Comparison of ENCODE assay signal across 7 cellular contexts in the genomic region with DNA sequence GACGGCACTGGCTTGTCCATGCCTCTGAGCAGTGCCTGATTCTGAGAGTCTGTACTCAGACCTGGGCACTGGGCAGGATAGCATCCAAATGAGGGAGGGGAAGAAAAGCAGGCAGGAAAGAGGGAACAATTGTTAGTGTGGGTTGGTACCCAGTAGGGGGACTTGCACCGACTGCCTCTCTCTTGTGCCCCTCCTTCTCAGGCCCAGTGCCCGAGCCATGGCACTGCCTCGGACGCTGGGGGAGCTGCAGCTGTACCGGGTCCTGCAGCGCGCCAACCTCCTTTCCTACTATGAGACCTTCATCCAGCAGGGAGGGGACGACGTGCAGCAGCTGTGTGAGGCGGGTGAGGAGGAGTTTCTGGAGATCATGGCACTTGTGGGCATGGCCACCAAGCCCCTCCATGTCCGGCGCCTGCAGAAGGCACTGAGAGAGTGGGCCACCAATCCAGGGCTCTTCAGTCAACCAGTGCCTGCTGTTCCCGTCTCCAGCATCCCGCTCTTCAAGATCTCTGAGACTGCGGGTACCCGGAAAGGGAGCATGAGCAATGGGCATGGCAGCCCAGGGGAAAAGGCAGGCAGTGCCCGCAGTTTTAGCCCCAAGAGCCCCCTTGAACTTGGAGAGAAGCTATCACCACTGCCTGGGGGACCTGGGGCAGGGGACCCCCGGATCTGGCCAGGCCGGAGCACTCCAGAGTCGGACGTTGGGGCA. TPM values are rescaled to one million over a fixed set of nuclear protein-coding genes. Genes with fewer than 3 reads are reported as not detected.
DNase-seq lines count a peak whose midpoint lies in the region; FAIRE-seq and TF ChIP-seq lines count a peak whose summit lies in the region.
"Had no signal": no experiment of that assay in that cellular context is flagged by ENCODE, and none has a peak within 500 bp of the region (broad histone marks: within the 10 kb centered on the region; RNA-seq: fewer than 3 reads in every experiment).

No MANE protein-coding gene starts in this region.

- no peak for TF ChIP-seq CTCF in AG04449 (IDR thresholded peaks at IDR 0.05; ENCODE audit: insufficient read depth, low read length, missing control alignments)
- no peak for TF ChIP-seq CTCF in kidney (IDR thresholded peaks at IDR 0.05; ENCODE audit: borderline replicate concordance, extremely low read depth, insufficient read depth)

- H3K27me3 Mint-ChIP-seq in activated CD4-positive, alpha-beta memory T cell treated with anti-CD3 and anti-CD28 coated beads for 36 hours = no peaks in the 10 kb centered on the region

- H3K4me1 ChIP-seq in kidney (ENCODE audit: control insufficient read depth in 1 of 2, insufficient read depth in 1 of 2, low read depth in 1 of 2, low read length in 2 of 2) = peaks cover 8 to 20% of the 10 kb centered on the region in 2 donors

- POLR2A ChIA-PET in AG04449 (lab: Yijun Ruan, JAX) = interaction anchor here (0.7 to 5.0 kb wide), 5 partner anchors 9 to 151 kb away, joined by 3 to 81 read pairs (median 10); partner anchors contain the start of genes LRP1 and STAT6
- POLR2A ChIA-PET in activated CD4-positive, alpha-beta memory T cell treated with anti-CD3 and anti-CD28 coated beads for 36 hours (lab: Charles Lee) = interaction anchor here (2.0 to 9.6 kb wide), 4 partner anchors 8 to 20 kb away, joined by 6 to 83 read pairs (median 48); partner anchors contain the start of genes NEMP1 and STAT6

- DNase-seq in AG04449 (ENCODE audit: low read depth, low spot score) (no peak), kidney (no peak), SIG-M5 (lab: John Stamatoyannopoulos, UW) (no peak), NCI-H1105 (lab: John Stamatoyannopoulos, UW) (no peak), NOMO-1 treated with dmso at 0.1 percent for 144 hours (lab: John Stamatoyannopoulos, UW; ENCODE audit: unreplicated experiment) (no peak)
- DNase-seq in activated CD4-positive, alpha-beta memory T cell treated with anti-CD3 and anti-CD28 coated beads for 36 hours = peak; percentile 11

- H3K4me3 ChIP-seq in AG04449 (ENCODE audit: low read depth, low read length) (peak overlapping the region; percentile 91), kidney (ENCODE audit: low read length in 2 of 2) (peak overlapping the region; percentile 58 to 61)

- H3K36me3 ChIP-seq in kidney (ENCODE audit: control insufficient read depth in 1 of 2, insufficient read depth in 2 of 2, low read length in 2 of 2) = peaks cover 9 to 33% of the 10 kb centered on the region in 2 donors

- peaks cover 58% of the 10 kb centered on the region for H3K4me1 Mint-ChIP-seq in activated CD4-positive, alpha-beta memory T cell treated with anti-CD3 and anti-CD28 coated beads for 36 hours (ENCODE audit: low read depth)

- peak overlapping the region in 1 of 2 donors; percentile 41 for H3K27ac ChIP-seq in kidney (ENCODE audit: low read depth in 2 of 2, low read length in 2 of 2)

- H3K9me3 Mint-ChIP-seq in activated CD4-positive, alpha-beta memory T cell treated with anti-CD3 and anti-CD28 coated beads for 36 hours = no peaks in the 10 kb centered on the region

- peak overlapping the region in 1 of 2 donors; percentile 70 for H3K9ac ChIP-seq in kidney (ENCODE audit: low read length in 2 of 2)

- peak overlapping the region; percentile 55 for H3K27ac Mint-ChIP-seq in activated CD4-positive, alpha-beta memory T cell treated with anti-CD3 and anti-CD28 coated beads for 36 hours

- intact Hi-C loops in activated CD4-positive, alpha-beta memory T cell treated with anti-CD3 and anti-CD28 coated beads for 36 hours (cut with micrococcal nuclease) = no loop called here
- intact Hi-C loops in kidney (cut with DNase I) = no loop called here

- peak overlapping the region; percentile 91 for H3K4me3 Mint-ChIP-seq in activated CD4-positive, alpha-beta memory T cell treated with anti-CD3 and anti-CD28 coated beads for 36 hours

- no peaks in the 10 kb centered on the region for H3K9me3 ChIP-seq in kidney (ENCODE audit: control insufficient read depth in 1 of 2, low read length in 2 of 2)

- CTCF ChIA-PET in AG04449 (lab: Yijun Ruan, JAX) = interaction anchor here (0.8 to 16.5 kb wide), 15 partner anchors 7 to 153 kb away, joined by 3 to 218 read pairs (median 7); partner anchors contain the start of genes NEMP1 and STAT6
- CTCF ChIA-PET in activated CD4-positive, alpha-beta memory T cell treated with anti-CD3 and anti-CD28 coated beads for 36 hours (lab: Charles Lee) = interaction anchor here (1.6 to 14.4 kb wide), 6 partner anchors 16 to 33 kb away, joined by 7 to 251 read pairs (median 22); partner anchors contain the start of genes NEMP1 and STAT6

- peaks cover 49% of the 10 kb centered on the region for H3K36me3 Mint-ChIP-seq in activated CD4-positive, alpha-beta memory T cell treated with anti-CD3 and anti-CD28 coated beads for 36 hours

- FAIRE-seq in kidney (lab: Jason Lieb, UNC) = no peak
- FAIRE-seq: GM18507 had no signal

RNA-seq across cellular contexts. Expression of gene NAB2, which starts 2.2 kb away (rescaled TPM):
- total RNA-seq in activated CD4-positive, alpha-beta memory T cell treated with anti-CD3 and anti-CD28 coated beads for 36 hours = 10 to 100 TPM; 39.6 to 41.6 TPM
- total RNA-seq in kidney = 28.0 TPM
- polyA plus RNA-seq in kidney (ENCODE audit: insufficient read depth, low read depth, low replicate concordance) = 13.9 TPM

RNA-seq across cellular contexts. Expression of gene NEMP1, which starts 12.5 kb away (rescaled TPM):
- total RNA-seq in activated CD4-positive, alpha-beta memory T cell treated with anti-CD3 and anti-CD28 coated beads for 36 hours = 10 to 100 TPM; 70.6 to 73.5 TPM
- total RNA-seq in kidney = 10.3 TPM
- polyA plus RNA-seq in kidney (ENCODE audit: insufficient read depth, low read depth, low replicate concordance) = 2.1 TPM

RNA-seq across cellular contexts. Expression of gene STAT6, which starts 20.1 kb away (rescaled TPM):
- total RNA-seq in activated CD4-positive, alpha-beta memory T cell treated with anti-CD3 and anti-CD28 coated beads for 36 hours = 100 to 1,000 TPM; 209 to 218 TPM
- total RNA-seq in kidney = 232 TPM
- polyA plus RNA-seq in kidney (ENCODE audit: insufficient read depth, low read depth, low replicate concordance) = 74.8 TPM

RNA-seq across cellular contexts. Expression of gene LRP1, which starts 37.2 kb away (rescaled TPM):
- total RNA-seq in activated CD4-positive, alpha-beta memory T cell treated with anti-CD3 and anti-CD28 coated beads for 36 hours = 1 to 10 TPM; 1.4 TPM
- total RNA-seq in kidney = 121 TPM
- polyA plus RNA-seq in kidney (ENCODE audit: insufficient read depth, low read depth, low replicate concordance) = 18.7 TPM

RNA-seq across cellular contexts. Expression of gene MYO1A, which starts 41.1 kb away (rescaled TPM):
- total RNA-seq in activated CD4-positive, alpha-beta memory T cell treated with anti-CD3 and anti-CD28 coated beads for 36 hours = under 1 TPM; 0.61 to 0.97 TPM
- 0.25 TPM for total RNA-seq in kidney
- polyA plus RNA-seq in kidney (ENCODE audit: insufficient read depth, low read depth, low replicate concordance) = 0.77 TPM
